Comparison of ENCODE assay signal across 1 cellular context in genomic region chr13:32938907-32939306, GRCh38.
TF ChIP-seq lines count a peak whose summit lies in the region.

No MANE protein-coding gene starts in this region.

TF ChIP-seq in WTC11, 78 proteins besides CTCF, POLR2A, EP300 and RAD21 (continued from another document):
- TF ChIP-seq IRF1 (CRISPR knock-in tag; IDR thresholded peaks at IDR 0.05) (no peak), ATF2 (CRISPR knock-in tag; IDR thresholded peaks at IDR 0.05; ENCODE audit: borderline replicate concordance, low read depth) (no peak), E2F4 (CRISPR knock-in tag; IDR thresholded peaks at IDR 0.05; ENCODE audit: borderline replicate concordance, low read depth) (no peak), ZNF138 (CRISPR knock-in tag; conservative IDR thresholded peaks at IDR 0.05) (no peak), HMGA2 (CRISPR knock-in tag; IDR thresholded peaks at IDR 0.05) (no peak), FOXP4 (CRISPR knock-in tag; IDR thresholded peaks at IDR 0.05) (no peak), TP53 (CRISPR knock-in tag; IDR thresholded peaks at IDR 0.05) (no peak), ZNF423 (CRISPR knock-in tag; IDR thresholded peaks at IDR 0.05) (no peak), ATF6 (CRISPR knock-in tag; IDR thresholded peaks at IDR 0.05) (no peak), SMAD3 (CRISPR knock-in tag; IDR thresholded peaks at IDR 0.05; ENCODE audit: borderline replicate concordance) (no peak), AR (CRISPR knock-in tag; IDR thresholded peaks at IDR 0.05) (no peak), PRDM15 (CRISPR knock-in tag; IDR thresholded peaks at IDR 0.05) (no peak), MAX (CRISPR knock-in tag; IDR thresholded peaks at IDR 0.05) (no peak), ARID4B (CRISPR knock-in tag; IDR thresholded peaks at IDR 0.05; ENCODE audit: borderline replicate concordance) (no peak), PREB (CRISPR knock-in tag; IDR thresholded peaks at IDR 0.05; ENCODE audit: borderline replicate concordance) (no peak)
